25 cellular contexts compared by ENCODE assay signal in the genomic region with DNA sequence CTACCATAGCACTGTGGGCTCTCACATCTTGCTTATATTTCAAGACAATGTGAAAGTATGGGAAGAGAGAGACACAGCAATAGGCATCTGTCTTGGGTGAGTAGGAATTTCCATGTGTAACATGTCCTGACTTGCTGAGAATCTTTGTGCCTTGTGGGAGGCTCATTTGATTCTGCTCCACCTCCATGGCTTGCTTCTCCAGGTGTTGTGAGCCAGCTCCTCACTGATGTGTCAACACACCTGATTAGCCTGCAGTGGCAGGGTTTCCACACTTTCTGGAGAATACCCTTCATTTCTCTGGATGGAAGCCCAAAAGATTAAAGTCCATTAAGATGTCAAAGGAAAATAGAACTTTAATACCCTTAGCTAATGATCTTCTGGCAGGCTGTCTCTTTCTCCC.
A peak's percentile ranks its signal among the peaks of the same experiment; 100 is the strongest.
DNase-seq lines count a peak whose midpoint lies in the region; ATAC-seq and TF ChIP-seq lines count a peak whose summit lies in the region.
"Had no signal": no experiment of that assay in that cellular context is flagged by ENCODE, and none has a peak within 500 bp of the region (broad histone marks: within the 10 kb centered on the region; RNA-seq: fewer than 3 reads in every experiment).

No MANE protein-coding gene starts in this region.

- H3K27ac ChIP-seq in GM23338 (ENCODE audit: low read depth), result no peak overlapping the region
- H3K27ac ChIP-seq in body of pancreas, result no peak overlapping the region
- no peak overlapping the region for H3K27ac ChIP-seq in effector memory CD4-positive, alpha-beta T cell (ENCODE audit: insufficient read depth, low read length, poor library complexity, severe bottlenecking)
- H3K27ac ChIP-seq: gastrocnemius medialis, KMS-11, neutrophil, testis, vagina had no signal

- peak overlapping the region; percentile 60; the same call in 1 of the 2 replicates for H2AFZ ChIP-seq in GM23338

- H3K9me3 Mint-ChIP-seq in GM23338, result peaks cover 6% of the 10 kb centered on the region; the same call in 2 of the 3 replicates
- H3K9me3 Mint-ChIP-seq: activated CD4-positive, alpha-beta T cell treated with anti-CD3 and anti-CD28 coated beads, Interleukin-2, amount 10 ng/mL, durations not matched to agents 24 days and 14 days; stimulated activated memory B cell treated with anti-CD40 and anti-IgM and Interleukin-4, amounts not matched to agents 10 μg/mL and 1 μg/mL and 100 μg/mL, for 72 hours; T-helper 1 cell treated with Interleukin-12 subunit alpha and Interleukin-12 subunit beta and Interleukin-4 antibody, amounts not matched to agents 30 μg/mL and 1 μg/mL, for 36 hours had no signal

- DNase-seq in GM23338 (ENCODE audit: low spot score) (no peak), NCI-H2081 (lab: John Stamatoyannopoulos, UW) (peak; percentile 51 to 87), body of pancreas (peak; percentile 26 to 69 (median 61)), mucosa of gallbladder (ENCODE audit: low spot score) (peak; percentile 66), hippocampal formation (lab: John Stamatoyannopoulos, UW) (no peak)
- DNase-seq in effector memory CD4-positive, alpha-beta T cell, result no peak
- DNase-seq: activated CD4-positive, alpha-beta T cell treated with anti-CD3 and anti-CD28 coated beads, Interleukin-2, amount 10 ng/mL, durations not matched to agents 24 days and 14 days; activated naive CD4-positive, alpha-beta T cell treated with anti-CD3 and anti-CD28 coated beads, Interleukin-2, amount 50 U/mL, for 16 hours; activated T-cell treated with anti-CD3 and anti-CD28 coated beads, Interleukin-2, amount 50 U/mL, for 72 hours; anterior cingulate cortex; DMS153; gastrocnemius medialis; GF-D8; islet precursor cell; MV-4-11; stimulated activated CD4-positive, alpha-beta T cell treated with anti-CD3 and anti-CD28 coated beads, Interleukin-2, amount 100 ng/mL, for 24 hours; testis had no signal

- no peak for TF ChIP-seq POLR2A in body of pancreas (IDR thresholded peaks at IDR 0.05)

- H3K4me3 ChIP-seq in GM23338 (no peak overlapping the region), body of pancreas (no peak overlapping the region)
- H3K4me3 ChIP-seq in effector memory CD4-positive, alpha-beta T cell (ENCODE audit: insufficient read depth, low read depth, low read length, poor library complexity, severe bottlenecking), result no peak overlapping the region
- H3K4me3 ChIP-seq: gastrocnemius medialis, HAP-1, testis, vagina had no signal

- H3K27me3 Mint-ChIP-seq in GM23338 (ENCODE audit: insufficient read depth, low read depth, poor library complexity), result no peaks in the 10 kb centered on the region
- H3K27me3 Mint-ChIP-seq: activated CD4-positive, alpha-beta T cell treated with anti-CD3 and anti-CD28 coated beads, Interleukin-2, amount 10 ng/mL, durations not matched to agents 24 days and 14 days; stimulated activated memory B cell treated with anti-CD40 and anti-IgM and Interleukin-4, amounts not matched to agents 10 μg/mL and 1 μg/mL and 100 μg/mL, for 72 hours had no signal

- H3K36me3 Mint-ChIP-seq in GM23338 (ENCODE audit: low read depth), result no peaks in the 10 kb centered on the region
- H3K36me3 Mint-ChIP-seq: stimulated activated memory B cell treated with anti-CD40 and anti-IgM and Interleukin-4, amounts not matched to agents 10 μg/mL and 1 μg/mL and 100 μg/mL, for 72 hours had no signal

- intact Hi-C loops in body of pancreas (cut with DNase I), result no loop called here

- H3K9me2 ChIP-seq in GM23338 (ENCODE audit: insufficient read depth), result no peaks in the 10 kb centered on the region

- H3K9me3 ChIP-seq in body of pancreas, result no peaks in the 10 kb centered on the region
- no peaks in the 10 kb centered on the region for H3K9me3 ChIP-seq in effector memory CD4-positive, alpha-beta T cell (ENCODE audit: control insufficient read depth, low read length)
- H3K9me3 ChIP-seq: gastrocnemius medialis, HAP-1, neutrophil, testis, vagina had no signal

- H3K4me1 ChIP-seq in GM23338 (ENCODE audit: insufficient read depth), result no peaks in the 10 kb centered on the region
- no peaks in the 10 kb centered on the region for H3K4me1 ChIP-seq in body of pancreas
- no peaks in the 10 kb centered on the region for H3K4me1 ChIP-seq in effector memory CD4-positive, alpha-beta T cell (ENCODE audit: control insufficient read depth, insufficient read depth, low read length, poor library complexity, severe bottlenecking)
- H3K4me1 ChIP-seq: HAP-1, testis had no signal

- TF ChIP-seq CTCF in GM23338 (conservative IDR thresholded peaks at IDR 0.05; ENCODE audit: low read depth in 2 of 2) (no peak), body of pancreas (IDR thresholded peaks at IDR 0.05) (no peak)

- no peaks in the 10 kb centered on the region for H3K27me3 ChIP-seq in GM23338 (ENCODE audit: insufficient read depth)
- H3K27me3 ChIP-seq in body of pancreas, result no peaks in the 10 kb centered on the region
- no peaks in the 10 kb centered on the region for H3K27me3 ChIP-seq in effector memory CD4-positive, alpha-beta T cell (replicated peaks; ENCODE audit: control insufficient read depth, insufficient read depth, low read length, poor library complexity, severe bottlenecking)
- H3K27me3 ChIP-seq: gastrocnemius medialis, neutrophil, testis, vagina had no signal

- no peak overlapping the region for H3K27ac Mint-ChIP-seq in GM23338
- H3K27ac Mint-ChIP-seq: activated CD4-positive, alpha-beta T cell treated with anti-CD3 and anti-CD28 coated beads, Interleukin-2, amount 10 ng/mL, durations not matched to agents 24 days and 14 days; activated T-cell treated with anti-CD3 and anti-CD28 coated beads, Interleukin-2, amount 50 U/mL, for 72 hours; stimulated activated memory B cell treated with anti-CD40 and anti-IgM and Interleukin-4, amounts not matched to agents 10 μg/mL and 1 μg/mL and 100 μg/mL, for 72 hours; T-helper 1 cell treated with Interleukin-12 subunit alpha and Interleukin-12 subunit beta and Interleukin-4 antibody, amounts not matched to agents 30 μg/mL and 1 μg/mL, for 36 hours had no signal

- no peaks in the 10 kb centered on the region for H3K36me3 ChIP-seq in GM23338 (ENCODE audit: insufficient read depth)
- H3K36me3 ChIP-seq in body of pancreas (replicated peaks in 1 of 2; ENCODE audit: insufficient read depth in 1 of 2, low read depth in 2 of 2), result no peaks in the 10 kb centered on the region
- H3K36me3 ChIP-seq in effector memory CD4-positive, alpha-beta T cell (ENCODE audit: control insufficient read depth, insufficient read depth, low read length), result no peaks in the 10 kb centered on the region
- H3K36me3 ChIP-seq: gastrocnemius medialis, HAP-1, neutrophil, vagina had no signal

- H3K4me3 Mint-ChIP-seq in GM23338, result no peak overlapping the region
- H3K4me3 Mint-ChIP-seq: activated CD4-positive, alpha-beta T cell treated with anti-CD3 and anti-CD28 coated beads, Interleukin-2, amount 10 ng/mL, durations not matched to agents 24 days and 14 days; activated T-cell treated with anti-CD3 and anti-CD28 coated beads, Interleukin-2, amount 50 U/mL, for 72 hours; stimulated activated memory B cell treated with anti-CD40 and anti-IgM and Interleukin-4, amounts not matched to agents 10 μg/mL and 1 μg/mL and 100 μg/mL, for 72 hours; T-helper 1 cell treated with Interleukin-12 subunit alpha and Interleukin-12 subunit beta and Interleukin-4 antibody, amounts not matched to agents 30 μg/mL and 1 μg/mL, for 36 hours had no signal

- H3F3A ChIP-seq in GM23338 (replicated peaks; ENCODE audit: low read depth), result no peaks in the 10 kb centered on the region

- H3K4me2 ChIP-seq in GM23338, result no peak overlapping the region
- H3K4me2 ChIP-seq: KMS-11 had no signal

- ATAC-seq in GM23338 (no peak), body of pancreas (peak; percentile 65), HG03139 (IDR thresholded peaks at IDR 0.05; ENCODE audit: unreplicated experiment) (no peak)
- ATAC-seq: activated T-cell treated with anti-CD3 and anti-CD28 coated beads, Interleukin-2, amount 50 U/mL, for 72 hours; gastrocnemius medialis; Panc1; stimulated activated memory B cell treated with anti-CD40 and anti-IgM and Interleukin-4, amounts not matched to agents 10 μg/mL and 1 μg/mL and 100 μg/mL, for 72 hours had no signal

- no peaks in the 10 kb centered on the region for H3K79me2 ChIP-seq in GM23338 (replicated peaks; ENCODE audit: insufficient read depth)

- H4K20me1 ChIP-seq in GM23338 (replicated peaks; ENCODE audit: insufficient read depth), result no peaks in the 10 kb centered on the region

- H3K4me1 Mint-ChIP-seq in GM23338, result no peaks in the 10 kb centered on the region
- H3K4me1 Mint-ChIP-seq: activated CD4-positive, alpha-beta T cell treated with anti-CD3 and anti-CD28 coated beads, Interleukin-2, amount 10 ng/mL, durations not matched to agents 24 days and 14 days; stimulated activated memory B cell treated with anti-CD40 and anti-IgM and Interleukin-4, amounts not matched to agents 10 μg/mL and 1 μg/mL and 100 μg/mL, for 72 hours had no signal

TF ChIP-seq in GM23338, 12 proteins besides CTCF, POLR2A, EP300 and RAD21 (continues in another document):
- TF ChIP-seq CREB1 (CRISPR knock-in tag; IDR thresholded peaks at IDR 0.05; ENCODE audit: low read depth) (no peak), POLR2AphosphoS5 (IDR thresholded peaks at IDR 0.05; ENCODE audit: low read depth) (no peak), EZH2 (IDR thresholded peaks at IDR 0.05; ENCODE audit: low read depth, unreplicated experiment) (no peak)
- TF ChIP-seq, protein P1, sequence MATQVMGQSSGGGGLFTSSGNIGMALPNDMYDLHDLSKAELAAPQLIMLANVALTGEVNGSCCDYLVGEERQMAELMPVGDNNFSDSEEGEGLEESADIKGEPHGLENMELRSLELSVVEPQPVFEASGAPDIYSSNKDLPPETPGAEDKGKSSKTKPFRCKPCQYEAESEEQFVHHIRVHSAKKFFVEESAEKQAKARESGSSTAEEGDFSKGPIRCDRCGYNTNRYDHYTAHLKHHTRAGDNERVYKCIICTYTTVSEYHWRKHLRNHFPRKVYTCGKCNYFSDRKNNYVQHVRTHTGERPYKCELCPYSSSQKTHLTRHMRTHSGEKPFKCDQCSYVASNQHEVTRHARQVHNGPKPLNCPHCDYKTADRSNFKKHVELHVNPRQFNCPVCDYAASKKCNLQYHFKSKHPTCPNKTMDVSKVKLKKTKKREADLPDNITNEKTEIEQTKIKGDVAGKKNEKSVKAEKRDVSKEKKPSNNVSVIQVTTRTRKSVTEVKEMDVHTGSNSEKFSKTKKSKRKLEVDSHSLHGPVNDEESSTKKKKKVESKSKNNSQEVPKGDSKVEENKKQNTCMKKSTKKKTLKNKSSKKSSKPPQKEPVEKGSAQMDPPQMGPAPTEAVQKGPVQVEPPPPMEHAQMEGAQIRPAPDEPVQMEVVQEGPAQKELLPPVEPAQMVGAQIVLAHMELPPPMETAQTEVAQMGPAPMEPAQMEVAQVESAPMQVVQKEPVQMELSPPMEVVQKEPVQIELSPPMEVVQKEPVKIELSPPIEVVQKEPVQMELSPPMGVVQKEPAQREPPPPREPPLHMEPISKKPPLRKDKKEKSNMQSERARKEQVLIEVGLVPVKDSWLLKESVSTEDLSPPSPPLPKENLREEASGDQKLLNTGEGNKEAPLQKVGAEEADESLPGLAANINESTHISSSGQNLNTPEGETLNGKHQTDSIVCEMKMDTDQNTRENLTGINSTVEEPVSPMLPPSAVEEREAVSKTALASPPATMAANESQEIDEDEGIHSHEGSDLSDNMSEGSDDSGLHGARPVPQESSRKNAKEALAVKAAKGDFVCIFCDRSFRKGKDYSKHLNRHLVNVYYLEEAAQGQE (IDR thresholded peaks at IDR 0.05; ENCODE audit: unreplicated experiment), result no peak

Comparison
In these comparisons a context has a peak if more than half of its experiments do, and no peak if none do; other contexts are left out.
1. DNase-seq: peak in NCI-H2081 (2 of 2), body of pancreas (4 of 4) and mucosa of gallbladder (single experiment); none in GM23338 (single experiment), effector memory CD4-positive, alpha-beta T cell (0 of 3) and hippocampal formation (0 of 2).